Comparison of ENCODE assay signal across 15 cellular contexts in the genomic region with DNA sequence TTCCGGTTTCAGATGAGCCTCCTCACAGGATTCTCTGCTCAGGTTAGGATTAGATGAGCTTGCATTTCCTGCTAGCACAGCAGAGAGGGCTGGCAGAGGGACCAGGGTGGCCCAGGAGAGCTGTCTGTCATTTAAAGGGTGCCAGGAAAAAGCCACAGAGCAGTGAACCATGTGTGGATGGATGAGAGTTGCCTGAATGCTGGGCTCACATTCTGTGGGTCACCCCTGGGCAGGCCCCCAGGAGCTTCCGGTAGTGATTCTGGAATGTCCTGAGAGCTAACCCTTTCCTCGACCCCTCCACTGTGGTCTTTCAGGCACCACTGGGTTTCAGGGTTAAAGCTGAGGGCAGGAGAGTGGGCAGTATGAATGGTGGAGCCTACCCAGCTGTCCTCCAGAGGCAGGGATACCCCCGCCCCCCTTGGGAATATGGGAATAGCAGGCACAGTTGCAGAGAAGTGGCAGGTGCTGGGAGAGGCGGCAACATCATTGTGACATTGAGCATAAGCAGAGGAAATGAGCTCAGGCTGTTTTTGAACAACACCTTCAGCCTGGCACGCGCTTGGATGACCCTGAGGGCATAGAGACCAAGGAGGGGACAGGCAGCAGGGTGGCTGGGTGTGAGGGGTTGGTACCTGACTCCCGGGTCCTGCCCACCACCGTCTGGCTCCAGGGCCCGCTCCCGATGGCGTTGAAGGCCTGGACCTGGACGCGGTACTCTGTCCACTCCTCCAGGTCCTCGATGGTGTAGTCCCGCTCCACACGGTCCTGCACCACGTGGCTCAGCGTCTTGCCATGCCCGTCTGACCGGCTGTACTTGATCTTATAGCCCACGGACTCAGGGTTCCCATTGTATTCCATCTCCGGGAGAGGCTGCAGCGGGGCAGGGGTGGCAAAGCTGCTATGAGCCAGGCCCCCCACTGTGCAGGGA.
DNase-seq lines count a peak whose midpoint lies in the region; ATAC-seq, FAIRE-seq and TF ChIP-seq lines count a peak whose summit lies in the region.
"Had no signal": no experiment of that assay in that cellular context is flagged by ENCODE, and none has a peak within 500 bp of the region (broad histone marks: within the 10 kb centered on the region; RNA-seq: fewer than 3 reads in every experiment).

No MANE protein-coding gene starts in this region.

- peak; percentile 22 to 59 for DNase-seq in NCI-H187 (lab: John Stamatoyannopoulos, UW)
- DNase-seq in NCI-H187 treated with DMSO at 0.1 percent for 48 hours (lab: John Stamatoyannopoulos, UW), result no peak
- peak; percentile 60 for DNase-seq in NCI-H510A treated with DMSO at 0.1 percent for 48 hours (lab: John Stamatoyannopoulos, UW)
- peak; percentile 68 for DNase-seq in left kidney (ENCODE audit: low read depth, low spot score)
- DNase-seq in urothelium cell line (ENCODE audit: low spot score), result no peak
- no peak for DNase-seq in MCF 10A (ENCODE audit: unreplicated experiment)
- DNase-seq in activated CD4-positive, alpha-beta memory T cell treated with anti-CD3 and anti-CD28 coated beads for 36 hours, result no peak
- DNase-seq: activated B cell treated with CpG ODN at 0.5 μM for 24 hours; activated effector memory CD4-positive, alpha-beta T cell treated with anti-CD3 and anti-CD28 coated beads, Interleukin-2, amount 50 U/mL, for 16 hours; CD4-positive, alpha-beta memory T cell; left ventricle myocardium superior; T-helper 2 cell had no signal

- peak; percentile 88 for FAIRE-seq in urothelium cell line (lab: Jason Lieb, UNC)
- FAIRE-seq: A204.1 had no signal

- no peak overlapping the region for H3K27ac Mint-ChIP-seq in MCF 10A (ENCODE audit: low read depth, unreplicated experiment)
- H3K27ac Mint-ChIP-seq in activated CD4-positive, alpha-beta memory T cell treated with anti-CD3 and anti-CD28 coated beads for 36 hours, result no peak overlapping the region
- H3K27ac Mint-ChIP-seq: activated B cell treated with CpG ODN at 0.5 μM for 24 hours; CD4-positive, alpha-beta memory T cell; stimulated activated effector memory CD8-positive, alpha-beta T cell treated with anti-CD3 and anti-CD28 coated beads, Interleukin-12 subunit alpha, Interleukin-12 subunit beta, amount 100 ng/mL, for 72 hours had no signal

- intact Hi-C loops in MCF 10A (cut with micrococcal nuclease), result no loop called here
- intact Hi-C loops in activated CD4-positive, alpha-beta memory T cell treated with anti-CD3 and anti-CD28 coated beads for 36 hours (cut with micrococcal nuclease), result no loop called here

- POLR2A ChIA-PET in MCF 10A (lab: Yijun Ruan, JAX), result no interaction called here
- POLR2A ChIA-PET in activated CD4-positive, alpha-beta memory T cell treated with anti-CD3 and anti-CD28 coated beads for 36 hours (lab: Charles Lee), result no interaction called here

- H3K4me1 Mint-ChIP-seq in MCF 10A (ENCODE audit: insufficient read depth, unreplicated experiment), result no peaks in the 10 kb centered on the region
- no peaks in the 10 kb centered on the region for H3K4me1 Mint-ChIP-seq in activated CD4-positive, alpha-beta memory T cell treated with anti-CD3 and anti-CD28 coated beads for 36 hours (ENCODE audit: low read depth)
- H3K4me1 Mint-ChIP-seq: activated B cell treated with CpG ODN at 0.5 μM for 24 hours; CD4-positive, alpha-beta memory T cell; stimulated activated effector memory CD8-positive, alpha-beta T cell treated with anti-CD3 and anti-CD28 coated beads, Interleukin-12 subunit alpha, Interleukin-12 subunit beta, amount 100 ng/mL, for 72 hours had no signal

- H3K36me3 Mint-ChIP-seq in MCF 10A (ENCODE audit: insufficient read depth, unreplicated experiment), result no peaks in the 10 kb centered on the region
- H3K36me3 Mint-ChIP-seq in activated CD4-positive, alpha-beta memory T cell treated with anti-CD3 and anti-CD28 coated beads for 36 hours, result no peaks in the 10 kb centered on the region
- H3K36me3 Mint-ChIP-seq: CD4-positive, alpha-beta memory T cell; stimulated activated effector memory CD8-positive, alpha-beta T cell treated with anti-CD3 and anti-CD28 coated beads, Interleukin-12 subunit alpha, Interleukin-12 subunit beta, amount 100 ng/mL, for 72 hours had no signal

- no TSS peak for BruUV-seq in MCF 10A (replicated peaks; lab: Mats Ljungman, UMichigan)

- CTCF ChIA-PET in MCF 10A (lab: Yijun Ruan, JAX), result interaction anchor here (0.6 kb wide), 1 partner anchor 96 kb away, joined by 3 read pairs; no protein-coding TSS in a partner anchor
- CTCF ChIA-PET in activated CD4-positive, alpha-beta memory T cell treated with anti-CD3 and anti-CD28 coated beads for 36 hours (lab: Charles Lee), result no interaction called here

- peaks cover 34% of the 10 kb centered on the region for H3K27me3 Mint-ChIP-seq in MCF 10A (ENCODE audit: insufficient read depth, unreplicated experiment)
- H3K27me3 Mint-ChIP-seq in activated CD4-positive, alpha-beta memory T cell treated with anti-CD3 and anti-CD28 coated beads for 36 hours, result no peaks in the 10 kb centered on the region
- H3K27me3 Mint-ChIP-seq: activated B cell treated with CpG ODN at 0.5 μM for 24 hours; CD4-positive, alpha-beta memory T cell had no signal

- TF ChIP-seq CTCF in MCF 10A (IDR thresholded peaks at IDR 0.05; ENCODE audit: unreplicated experiment), result no peak

- H3K4me3 Mint-ChIP-seq in MCF 10A (ENCODE audit: unreplicated experiment), result no peak overlapping the region
- H3K4me3 Mint-ChIP-seq in activated CD4-positive, alpha-beta memory T cell treated with anti-CD3 and anti-CD28 coated beads for 36 hours, result no peak overlapping the region
- H3K4me3 Mint-ChIP-seq: activated B cell treated with CpG ODN at 0.5 μM for 24 hours; CD4-positive, alpha-beta memory T cell; stimulated activated effector memory CD8-positive, alpha-beta T cell treated with anti-CD3 and anti-CD28 coated beads, Interleukin-12 subunit alpha, Interleukin-12 subunit beta, amount 100 ng/mL, for 72 hours had no signal

- H3K9me3 Mint-ChIP-seq in MCF 10A (ENCODE audit: unreplicated experiment), result no peaks in the 10 kb centered on the region
- H3K9me3 Mint-ChIP-seq in activated CD4-positive, alpha-beta memory T cell treated with anti-CD3 and anti-CD28 coated beads for 36 hours, result no peaks in the 10 kb centered on the region
- H3K9me3 Mint-ChIP-seq: activated B cell treated with CpG ODN at 0.5 μM for 24 hours; CD4-positive, alpha-beta memory T cell; stimulated activated effector memory CD8-positive, alpha-beta T cell treated with anti-CD3 and anti-CD28 coated beads, Interleukin-12 subunit alpha, Interleukin-12 subunit beta, amount 100 ng/mL, for 72 hours had no signal

- ATAC-seq in HG02885 (IDR thresholded peaks at IDR 0.05; ENCODE audit: poor library complexity, unreplicated experiment), result no peak
- ATAC-seq: left ventricle myocardium superior; stimulated activated effector memory CD8-positive, alpha-beta T cell treated with anti-CD3 and anti-CD28 coated beads, Interleukin-12 subunit alpha, Interleukin-12 subunit beta, amount 100 ng/mL, for 72 hours had no signal

Comparison
In these comparisons a context has a peak if more than half of its experiments do, and no peak if none do; other contexts are left out.
1. DNase-seq: peak in NCI-H187 (2 of 2), NCI-H510A treated with DMSO at 0.1 percent for 48 hours (single experiment) and left kidney (single experiment); none in NCI-H187 treated with DMSO at 0.1 percent for 48 hours (single experiment), urothelium cell line (single experiment), MCF 10A (single experiment) and activated CD4-positive, alpha-beta memory T cell treated with anti-CD3 and anti-CD28 coated beads for 36 hours (single experiment).